33 cellular contexts compared by ENCODE assay signal in genomic region chr7:83394776-83395175, GRCh38.
"Had no signal": no experiment of that assay in that cellular context is flagged by ENCODE, and none has a peak within 500 bp of the region (broad histone marks: within the 10 kb centered on the region; RNA-seq: fewer than 3 reads in every experiment).

No MANE protein-coding gene starts in this region.

- H3K27me3 Mint-ChIP-seq: activated B cell treated with CpG ODN at 0.5 μM for 24 hours; activated CD4-positive, alpha-beta memory T cell treated with anti-CD3 and anti-CD28 coated beads for 36 hours; activated naive CD8-positive, alpha-beta T cell treated with anti-CD3 and anti-CD28 coated beads for 36 hours; central memory CD8-positive, alpha-beta T cell had no signal

- H3K4me3 Mint-ChIP-seq: activated B cell treated with CpG ODN at 0.5 μM for 24 hours; activated CD4-positive, alpha-beta memory T cell treated with anti-CD3 and anti-CD28 coated beads for 36 hours; activated naive CD8-positive, alpha-beta T cell treated with anti-CD3 and anti-CD28 coated beads for 36 hours; activated T-cell treated with anti-CD3 and anti-CD28 coated beads, Interleukin-2, amount 50 U/mL, for 4 hours; central memory CD8-positive, alpha-beta T cell had no signal

- H3K27ac Mint-ChIP-seq: activated B cell treated with CpG ODN at 0.5 μM for 24 hours; activated CD4-positive, alpha-beta memory T cell treated with anti-CD3 and anti-CD28 coated beads for 36 hours; activated naive CD8-positive, alpha-beta T cell treated with anti-CD3 and anti-CD28 coated beads for 36 hours had no signal

- H3K36me3 Mint-ChIP-seq: activated CD4-positive, alpha-beta memory T cell treated with anti-CD3 and anti-CD28 coated beads for 36 hours; activated naive CD8-positive, alpha-beta T cell treated with anti-CD3 and anti-CD28 coated beads for 36 hours had no signal

- H3K4me1 Mint-ChIP-seq: activated B cell treated with CpG ODN at 0.5 μM for 24 hours; activated naive CD8-positive, alpha-beta T cell treated with anti-CD3 and anti-CD28 coated beads for 36 hours; central memory CD8-positive, alpha-beta T cell had no signal

- DNase-seq: activated B cell treated with CpG ODN at 0.5 μM for 24 hours; activated CD4-positive, alpha-beta memory T cell treated with anti-CD3 and anti-CD28 coated beads for 36 hours; activated CD4-positive, alpha-beta T cell treated with anti-CD3 and anti-CD28 coated beads for 4 hours; activated CD4-positive, alpha-beta T cell treated with anti-CD3 and anti-CD28 coated beads, Interleukin-2, amount 50 U/mL, for 1 hour; activated CD4-positive, CD25-positive, alpha-beta regulatory T cell treated with anti-CD3 and anti-CD28 coated beads, Interleukin-2, amount 50 U/mL, for 72 hours; activated CD8-positive, alpha-beta memory T cell treated with anti-CD3 and anti-CD28 coated beads, Interleukin-2, amount 50 U/mL, for 4 hours; activated effector memory CD4-positive, alpha-beta T cell treated with anti-CD3 and anti-CD28 coated beads, Interleukin-2, amount 50 U/mL, for 16 hours; activated naive CD4-positive, alpha-beta T cell; activated naive CD4-positive, alpha-beta T cell treated with anti-CD3 and anti-CD28 coated beads, Interleukin-2, amount 50 U/mL, for 16 hours; activated naive CD8-positive, alpha-beta T cell treated with anti-CD3 and anti-CD28 coated beads for 36 hours; activated T-cell treated with anti-CD3 and anti-CD28 coated beads for 4 hours; activated T-cell treated with anti-CD3 and anti-CD28 coated beads, Interleukin-2, amount 50 U/mL, for 4 hours; amniotic stem cell; aorta; colonic mucosa; Karpas-422; KBM-7; MM.1S; MV-4-11; NCI-H1092; NCI-H146; NCI-H2081; NCI-H226; NCI-H446 treated with DMSO at 0.1 percent for 48 hours; NCI-H526; NCI-H748 treated with DMSO at 0.1 percent for 48 hours; OCI-M1; Right ventricle myocardium superior; SW 1271; T-helper 1 cell; T-helper 2 cell; T-helper 9 cell had no signal

- H3K9me3 Mint-ChIP-seq: activated naive CD8-positive, alpha-beta T cell treated with anti-CD3 and anti-CD28 coated beads for 36 hours had no signal

- ATAC-seq: activated T-cell treated with anti-CD3 and anti-CD28 coated beads, Interleukin-2, amount 50 U/mL, for 4 hours had no signal
